Comparison of ENCODE assay signal across 9 cellular contexts in genomic region chr19:47663911-47664771, GRCh38. TPM values are rescaled to one million over a fixed set of nuclear protein-coding genes. Genes with fewer than 3 reads are reported as not detected.
DNase-seq lines count a peak whose midpoint lies in the region; ATAC-seq and TF ChIP-seq lines count a peak whose summit lies in the region.
"Had no signal": no experiment of that assay in that cellular context is flagged by ENCODE, and none has a peak within 500 bp of the region (broad histone marks: within the 10 kb centered on the region; RNA-seq: fewer than 3 reads in every experiment).

No MANE protein-coding gene starts in this region.

- ATAC-seq in SK-N-SH treated with all-trans-retinoic acid at 6 μM for 48 hours (peak; percentile 84), GM19023 (IDR thresholded peaks at IDR 0.05; ENCODE audit: unreplicated experiment) (no peak), HG02623 (IDR thresholded peaks at IDR 0.05; ENCODE audit: unreplicated experiment) (no peak)
- ATAC-seq in stimulated activated memory B cell treated with anti-CD40 and anti-IgM and Interleukin-4, amounts not matched to agents 10 μg/mL and 1 μg/mL and 100 μg/mL, for 72 hours = no peak

- no peak overlapping the region for H3K4me3 Mint-ChIP-seq in progenitor cell of endocrine pancreas (ENCODE audit: low read depth)
- no peak overlapping the region for H3K4me3 Mint-ChIP-seq in stimulated activated memory B cell treated with anti-CD40 and anti-IgM and Interleukin-4, amounts not matched to agents 10 μg/mL and 1 μg/mL and 100 μg/mL, for 72 hours
- H3K4me3 Mint-ChIP-seq: activated naive CD8-positive, alpha-beta T cell treated with anti-CD3 and anti-CD28 coated beads, Interleukin-2, amount 10 ng/mL, durations not matched to agents 7 days and 5 days had no signal

- no peaks in the 10 kb centered on the region for H3K9me3 Mint-ChIP-seq in progenitor cell of endocrine pancreas (ENCODE audit: low read depth)
- no peaks in the 10 kb centered on the region for H3K9me3 Mint-ChIP-seq in stimulated activated memory B cell treated with anti-CD40 and anti-IgM and Interleukin-4, amounts not matched to agents 10 μg/mL and 1 μg/mL and 100 μg/mL, for 72 hours
- H3K9me3 Mint-ChIP-seq: activated naive CD8-positive, alpha-beta T cell treated with anti-CD3 and anti-CD28 coated beads, Interleukin-2, amount 10 ng/mL, durations not matched to agents 7 days and 5 days had no signal

- DNase-seq in Daoy (ENCODE audit: low read depth) (peak; percentile 88), foreskin melanocyte (peak; percentile 84), progenitor cell of endocrine pancreas (ENCODE audit: low spot score, unreplicated experiment) (no peak), SHP77 (lab: John Stamatoyannopoulos, UW) (no peak)
- DNase-seq: activated naive CD8-positive, alpha-beta T cell treated with anti-CD3 and anti-CD28 coated beads, Interleukin-2, amount 10 ng/mL, durations not matched to agents 7 days and 5 days had no signal

- H3K27ac Mint-ChIP-seq in progenitor cell of endocrine pancreas = peak overlapping the region; percentile 89
- H3K27ac Mint-ChIP-seq in stimulated activated memory B cell treated with anti-CD40 and anti-IgM and Interleukin-4, amounts not matched to agents 10 μg/mL and 1 μg/mL and 100 μg/mL, for 72 hours = no peak overlapping the region
- H3K27ac Mint-ChIP-seq: activated naive CD8-positive, alpha-beta T cell treated with anti-CD3 and anti-CD28 coated beads, Interleukin-2, amount 10 ng/mL, durations not matched to agents 7 days and 5 days had no signal

- H3K36me3 Mint-ChIP-seq in progenitor cell of endocrine pancreas (ENCODE audit: insufficient read depth) = peaks cover 7% of the 10 kb centered on the region
- peaks cover 26% of the 10 kb centered on the region for H3K36me3 Mint-ChIP-seq in stimulated activated memory B cell treated with anti-CD40 and anti-IgM and Interleukin-4, amounts not matched to agents 10 μg/mL and 1 μg/mL and 100 μg/mL, for 72 hours

- peaks cover 31% of the 10 kb centered on the region for H3K4me1 Mint-ChIP-seq in progenitor cell of endocrine pancreas (ENCODE audit: low read depth)
- H3K4me1 Mint-ChIP-seq in stimulated activated memory B cell treated with anti-CD40 and anti-IgM and Interleukin-4, amounts not matched to agents 10 μg/mL and 1 μg/mL and 100 μg/mL, for 72 hours = peaks cover 27% of the 10 kb centered on the region

- TF ChIP-seq CTCF in progenitor cell of endocrine pancreas (IDR thresholded peaks at IDR 0.05; ENCODE audit: unreplicated experiment) = no peak

- H3K27me3 Mint-ChIP-seq in progenitor cell of endocrine pancreas = no peaks in the 10 kb centered on the region
- no peaks in the 10 kb centered on the region for H3K27me3 Mint-ChIP-seq in stimulated activated memory B cell treated with anti-CD40 and anti-IgM and Interleukin-4, amounts not matched to agents 10 μg/mL and 1 μg/mL and 100 μg/mL, for 72 hours
- H3K27me3 Mint-ChIP-seq: activated naive CD8-positive, alpha-beta T cell treated with anti-CD3 and anti-CD28 coated beads, Interleukin-2, amount 10 ng/mL, durations not matched to agents 7 days and 5 days had no signal

TF ChIP-seq in SK-N-SH treated with all-trans-retinoic acid at 6 μM for 48 hours, 23 proteins besides CTCF, POLR2A, EP300 and RAD21:
- TF ChIP-seq TSHZ2 (CRISPR knock-in tag; IDR thresholded peaks at IDR 0.05) (no peak), TCF4 (CRISPR knock-in tag; IDR thresholded peaks at IDR 0.05; ENCODE audit: borderline replicate concordance) (no peak), ZFP30 (CRISPR knock-in tag; IDR thresholded peaks at IDR 0.05) (no peak), ZNF70 (CRISPR knock-in tag; IDR thresholded peaks at IDR 0.05) (no peak), POU6F1 (CRISPR knock-in tag; IDR thresholded peaks at IDR 0.05; ENCODE audit: borderline replicate concordance, low read depth) (no peak), GLIS3 (CRISPR knock-in tag; IDR thresholded peaks at IDR 0.05) (no peak), SNAI2 (CRISPR knock-in tag; IDR thresholded peaks at IDR 0.05) (no peak), ISL1 (CRISPR knock-in tag; IDR thresholded peaks at IDR 0.05) (no peak), TOX (CRISPR knock-in tag; IDR thresholded peaks at IDR 0.05; ENCODE audit: borderline replicate concordance) (no peak; the same call in 1 of the 2 replicates), PATZ1 (CRISPR knock-in tag; IDR thresholded peaks at IDR 0.05; ENCODE audit: borderline replicate concordance) (no peak), ZC3H10 (CRISPR knock-in tag; IDR thresholded peaks at IDR 0.05) (no peak), BACH2 (CRISPR knock-in tag; IDR thresholded peaks at IDR 0.05; ENCODE audit: borderline replicate concordance) (no peak), PPARA (CRISPR knock-in tag; IDR thresholded peaks at IDR 0.05; ENCODE audit: borderline replicate concordance) (no peak), ZNF8 (CRISPR knock-in tag; IDR thresholded peaks at IDR 0.05) (no peak), ESRRG (CRISPR knock-in tag; IDR thresholded peaks at IDR 0.05) (no peak), ZFP3 (CRISPR knock-in tag; IDR thresholded peaks at IDR 0.05) (no peak)

RNA-seq across cellular contexts. Expression of gene EHD2, which starts 49.1 kb away (rescaled TPM):
- total RNA-seq in Daoy (2014; rRNA removed; shearing (Covaris generic)) = 7.4 and 9.7 TPM in 2 replicates
- total RNA-seq in progenitor cell of endocrine pancreas = 0.41 and 0.64 TPM in 2 replicates

RNA-seq across cellular contexts. Expression of gene BICRA, which starts 55.2 kb away (rescaled TPM):
- total RNA-seq in Daoy (2014; rRNA removed; shearing (Covaris generic)) = 0.89 and 8.5 TPM in 2 replicates
- 31.9 and 37.4 TPM in 2 replicates for total RNA-seq in progenitor cell of endocrine pancreas

Comparison
In these comparisons a context has a peak if more than half of its experiments do, and no peak if none do; other contexts are left out.
1. DNase-seq: peak in Daoy (single experiment) and foreskin melanocyte (single experiment); none in progenitor cell of endocrine pancreas (single experiment) and SHP77 (0 of 2).